26 cellular contexts compared by ENCODE assay signal in genomic region chr4:28436191-28437080, GRCh38.
DNase-seq lines count a peak whose midpoint lies in the region; ATAC-seq and TF ChIP-seq lines count a peak whose summit lies in the region.
"Had no signal": no experiment of that assay in that cellular context is flagged by ENCODE, and none has a peak within 500 bp of the region (broad histone marks: within the 10 kb centered on the region; RNA-seq: fewer than 3 reads in every experiment).

No MANE protein-coding gene starts in this region.

- H3K9ac ChIP-seq in HUES6 (ENCODE audit: low read length) = peak overlapping the region; percentile 27
- H3K9ac ChIP-seq: BLaER1 treated with 17β-estradiol and CSF1 and Interleukin-3, amounts not matched to agents 10 nM and 100 nM had no signal

- DNase-seq in amniotic epithelial cell (ENCODE audit: low read depth) (peak; percentile 72), kidney tubule cell (ENCODE audit: low spot score) (peak; percentile 77), KBM-7 (no peak), transverse colon (no peak), substantia nigra (lab: John Stamatoyannopoulos, UW) (no peak)
- DNase-seq: activated CD4-positive, alpha-beta T cell treated with anti-CD3 and anti-CD28 coated beads, Interleukin-2, amount 50 U/mL, for 48 hours; activated CD4-positive, CD25-positive, alpha-beta regulatory T cell treated with anti-CD3 and anti-CD28 coated beads, Interleukin-2, amount 50 U/mL, for 72 hours; activated CD8-positive, alpha-beta memory T cell treated with anti-CD3 and anti-CD28 coated beads, Interleukin-2, amount 50 U/mL, for 48 hours; amygdala; brain microvascular endothelial cell; DMS53; left ventricle myocardium superior; MV-4-11; naive B cell; NCI-H1436; NCI-H2081; NCI-H2227 treated with DMSO at 0.1 percent for 48 hours; NCI-H69; Peyer's patch; right lobe of liver; SIG-M5; stimulated activated CD4-positive, alpha-beta T cell treated with anti-CD3 and anti-CD28 coated beads, Interleukin-4, amount 100 ng/mL, for 1 hour had no signal

- H3K27me3 ChIP-seq in HUES6 (ENCODE audit: control insufficient read depth, insufficient read depth, low read length) (no peaks in the 10 kb centered on the region), transverse colon (no peaks in the 10 kb centered on the region)
- H3K27me3 ChIP-seq: BLaER1 treated with 17β-estradiol and CSF1 and Interleukin-3, amounts not matched to agents 10 nM and 100 nM; brain microvascular endothelial cell; Peyer's patch; right lobe of liver; tibial nerve had no signal

- ATAC-seq in esophagus mucosa = no peak
- ATAC-seq: left ventricle myocardium superior, right lobe of liver had no signal

- TF ChIP-seq POLR2A in transverse colon (IDR thresholded peaks at IDR 0.05) = no peak

- TF ChIP-seq CTCF in transverse colon (IDR thresholded peaks at IDR 0.05) = no peak

- H3K27ac ChIP-seq in HUES6 (ENCODE audit: low read depth, low read length) (peak overlapping the region; percentile 85), transverse colon (no peak overlapping the region), substantia nigra (ENCODE audit: low read depth, low read length, poor library complexity, severe bottlenecking) (no peak overlapping the region)
- H3K27ac ChIP-seq: BLaER1 treated with 17β-estradiol and CSF1 and Interleukin-3, amounts not matched to agents 10 nM and 100 nM; brain microvascular endothelial cell; Peyer's patch; right lobe of liver; tibial nerve had no signal

- H3K9me3 ChIP-seq in HUES6 (ENCODE audit: control insufficient read depth, insufficient read depth, low read depth, low read length) (no peaks in the 10 kb centered on the region), transverse colon (no peaks in the 10 kb centered on the region)
- H3K9me3 ChIP-seq: BLaER1 treated with 17β-estradiol and CSF1 and Interleukin-3, amounts not matched to agents 10 nM and 100 nM; Peyer's patch; right lobe of liver; tibial nerve had no signal

- TF ChIP-seq EP300 in transverse colon (IDR thresholded peaks at IDR 0.05; ENCODE audit: low read depth) = no peak

- H3K4me1 ChIP-seq in HUES6 (ENCODE audit: control insufficient read depth, insufficient read depth, low read length) = peaks cover 31% of the 10 kb centered on the region
- H3K4me1 ChIP-seq in transverse colon = peaks cover 0 to 4% (median 0%) of the 10 kb centered on the region in 4 donors
- H3K4me1 ChIP-seq: BLaER1 treated with 17β-estradiol and CSF1 and Interleukin-3, amounts not matched to agents 10 nM and 100 nM; Peyer's patch; right lobe of liver had no signal

- in situ Hi-C loops in KBM-7 (cut with MboI; ENCODE audit: low pct_unique_long_range_greater_than_20kb, low sequenced_read_pairs) = no loop called here
- in situ Hi-C loops in transverse colon (cut with MboI; ENCODE audit: low pct_ligation_motif_present in 1 of 4, low pct_unique_long_range_greater_than_20kb in 1 of 4, low sequenced_read_pairs in 3 of 4) = no loop called here

- H3K36me3 ChIP-seq in HUES6 (ENCODE audit: control insufficient read depth, insufficient read depth, low read length) (no peaks in the 10 kb centered on the region), transverse colon (no peaks in the 10 kb centered on the region)
- H3K36me3 ChIP-seq: BLaER1 treated with 17β-estradiol and CSF1 and Interleukin-3, amounts not matched to agents 10 nM and 100 nM; brain microvascular endothelial cell; Peyer's patch; right lobe of liver; tibial nerve had no signal

- intact Hi-C loops in transverse colon (cut with DNase I; ENCODE audit: low total_unique reads) = no loop called here

- 76 to 77% methylated on average over 10 of the region's 10 CpGs for WGBS in transverse colon (ENCODE audit: low coverage in 1 of 2), 2 donors

- H3K4me3 ChIP-seq in HUES6 (ENCODE audit: low read depth, low read length) (no peak overlapping the region), transverse colon (no peak overlapping the region)
- H3K4me3 ChIP-seq: BLaER1 treated with 17β-estradiol and CSF1 and Interleukin-3, amounts not matched to agents 10 nM and 100 nM; Peyer's patch; right lobe of liver; tibial nerve had no signal

Comparison
In these comparisons a context has a peak if more than half of its experiments do, and no peak if none do; other contexts are left out.
1. DNase-seq: peak in amniotic epithelial cell (single experiment) and kidney tubule cell (single experiment); none in KBM-7 (single experiment), transverse colon (single experiment) and substantia nigra (0 of 49).